11 cellular contexts compared by ENCODE assay signal in genomic region chr17:69733171-69734014, GRCh38.
DNase-seq lines count a peak whose midpoint lies in the region; ATAC-seq and TF ChIP-seq lines count a peak whose summit lies in the region.
"Had no signal": no experiment of that assay in that cellular context is flagged by ENCODE, and none has a peak within 500 bp of the region (broad histone marks: within the 10 kb centered on the region; RNA-seq: fewer than 3 reads in every experiment).

No MANE protein-coding gene starts in this region.

- H3K27me3 ChIP-seq in adipocyte (replicated peaks; ENCODE audit: control insufficient read depth, insufficient read depth, low read length), result no peaks in the 10 kb centered on the region
- no peaks in the 10 kb centered on the region for H3K27me3 ChIP-seq in right cardiac atrium (ENCODE audit: control insufficient read depth, insufficient read depth)
- H3K27me3 ChIP-seq: body of pancreas had no signal

- peaks cover 68% of the 10 kb centered on the region for H3K4me1 Mint-ChIP-seq in HFFc6 (ENCODE audit: low read depth)
- peaks cover 33% of the 10 kb centered on the region for H3K4me1 Mint-ChIP-seq in T-helper 2 cell treated with Interferon-gamma antibody and Interleukin-4, amounts not matched to agents 5 μg/mL and 100 μg/mL, for 36 hours (ENCODE audit: low read depth)
- H3K4me1 Mint-ChIP-seq: memory B cell had no signal

- peaks cover 7% of the 10 kb centered on the region for H3K36me3 Mint-ChIP-seq in HFFc6 (ENCODE audit: low read depth)
- peaks cover 17% of the 10 kb centered on the region for H3K36me3 Mint-ChIP-seq in T-helper 2 cell treated with Interferon-gamma antibody and Interleukin-4, amounts not matched to agents 5 μg/mL and 100 μg/mL, for 36 hours (ENCODE audit: low read depth)
- H3K36me3 Mint-ChIP-seq: CD8-positive, alpha-beta T cell; memory B cell had no signal

- ATAC-seq in right cardiac atrium (peak; percentile 80 to 83), GM21825 (IDR thresholded peaks at IDR 0.05; ENCODE audit: unreplicated experiment) (no peak), HG03280 (IDR thresholded peaks at IDR 0.05; ENCODE audit: unreplicated experiment) (no peak)
- ATAC-seq: body of pancreas; CD8-positive, alpha-beta T cell had no signal

- H3K9ac ChIP-seq in adipocyte (ENCODE audit: low read length), result no peak overlapping the region

- 62% methylated on average over 3 of the region's 3 CpGs for WGBS in right cardiac atrium

- H3K9me3 Mint-ChIP-seq in HFFc6, result 0 out of 2 replicates have a peak, but pooled peaks cover 8% of the 10 kb centered on the region
- peaks cover 30% of the 10 kb centered on the region for H3K9me3 Mint-ChIP-seq in T-helper 2 cell treated with Interferon-gamma antibody and Interleukin-4, amounts not matched to agents 5 μg/mL and 100 μg/mL, for 36 hours

- intact Hi-C loops in right cardiac atrium (cut with DNase I), result no loop called here

- H3K27me3 Mint-ChIP-seq in HFFc6 (ENCODE audit: insufficient read depth), result no peaks in the 10 kb centered on the region
- peaks cover 8% of the 10 kb centered on the region for H3K27me3 Mint-ChIP-seq in T-helper 2 cell treated with Interferon-gamma antibody and Interleukin-4, amounts not matched to agents 5 μg/mL and 100 μg/mL, for 36 hours (ENCODE audit: low read depth)

- DNase-seq in A172 (ENCODE audit: low spot score) (peak; percentile 29), HFFc6 (peak; percentile 86), adipocyte (ENCODE audit: low read depth) (peak; percentile 82), right cardiac atrium (peak in 2 of 3 donors; percentile 15 to 40)
- no peak for DNase-seq in T-helper 2 cell treated with Interferon-gamma antibody and Interleukin-4, amounts not matched to agents 5 μg/mL and 100 μg/mL, for 36 hours (ENCODE audit: low spot score)
- DNase-seq in activated T-cell treated with anti-CD3 and anti-CD28 coated beads, Interleukin-2, amount 50 U/mL, for 48 hours, result no peak
- DNase-seq: body of pancreas; CD8-positive, alpha-beta T cell had no signal

- no peak overlapping the region for H3K27ac ChIP-seq in right cardiac atrium (ENCODE audit: low read length)
- H3K27ac ChIP-seq: body of pancreas had no signal

- H3K4me3 ChIP-seq in adipocyte (ENCODE audit: low read length) (peak overlapping the region; percentile 39), right cardiac atrium (ENCODE audit: low read length) (no peak overlapping the region)
- H3K4me3 ChIP-seq: body of pancreas had no signal

- H3K27ac Mint-ChIP-seq in HFFc6, result peak overlapping the region; percentile 53
- H3K27ac Mint-ChIP-seq in T-helper 2 cell treated with Interferon-gamma antibody and Interleukin-4, amounts not matched to agents 5 μg/mL and 100 μg/mL, for 36 hours, result no peak overlapping the region
- H3K27ac Mint-ChIP-seq: CD8-positive, alpha-beta T cell; memory B cell had no signal

- peak overlapping the region; percentile 33 for H3K4me3 Mint-ChIP-seq in HFFc6
- H3K4me3 Mint-ChIP-seq in T-helper 2 cell treated with Interferon-gamma antibody and Interleukin-4, amounts not matched to agents 5 μg/mL and 100 μg/mL, for 36 hours, result no peak overlapping the region
- H3K4me3 Mint-ChIP-seq: CD8-positive, alpha-beta T cell; memory B cell had no signal

- H3K36me3 ChIP-seq in adipocyte (ENCODE audit: control insufficient read depth, insufficient read depth, low read length, severe bottlenecking), result no peaks in the 10 kb centered on the region

- TF ChIP-seq CTCF in HFFc6 (IDR thresholded peaks at IDR 0.05), result no peak

- no peaks in the 10 kb centered on the region for H3K9me3 ChIP-seq in adipocyte (ENCODE audit: control insufficient read depth, low read length)
- H3K9me3 ChIP-seq in right cardiac atrium (ENCODE audit: control insufficient read depth, low read length), result no peaks in the 10 kb centered on the region

- H3K4me1 ChIP-seq in adipocyte (ENCODE audit: control insufficient read depth, insufficient read depth, low read length) (peaks cover 32% of the 10 kb centered on the region), right cardiac atrium (ENCODE audit: control insufficient read depth, insufficient read depth, low read length) (no peaks in the 10 kb centered on the region)
- H3K4me1 ChIP-seq: body of pancreas had no signal

Comparison
In these comparisons a context has a peak if more than half of its experiments do, and no peak if none do; other contexts are left out.
1. DNase-seq: peak in A172 (single experiment), HFFc6 (single experiment), adipocyte (single experiment) and right cardiac atrium (2 of 3); none in T-helper 2 cell treated with Interferon-gamma antibody and Interleukin-4, amounts not matched to agents 5 μg/mL and 100 μg/mL, for 36 hours (single experiment) and activated T-cell treated with anti-CD3 and anti-CD28 coated beads, Interleukin-2, amount 50 U/mL, for 48 hours (0 of 2).
2. ATAC-seq: peak in right cardiac atrium (2 of 2); none in GM21825 (single experiment) and HG03280 (single experiment).